In the genomic region with DNA sequence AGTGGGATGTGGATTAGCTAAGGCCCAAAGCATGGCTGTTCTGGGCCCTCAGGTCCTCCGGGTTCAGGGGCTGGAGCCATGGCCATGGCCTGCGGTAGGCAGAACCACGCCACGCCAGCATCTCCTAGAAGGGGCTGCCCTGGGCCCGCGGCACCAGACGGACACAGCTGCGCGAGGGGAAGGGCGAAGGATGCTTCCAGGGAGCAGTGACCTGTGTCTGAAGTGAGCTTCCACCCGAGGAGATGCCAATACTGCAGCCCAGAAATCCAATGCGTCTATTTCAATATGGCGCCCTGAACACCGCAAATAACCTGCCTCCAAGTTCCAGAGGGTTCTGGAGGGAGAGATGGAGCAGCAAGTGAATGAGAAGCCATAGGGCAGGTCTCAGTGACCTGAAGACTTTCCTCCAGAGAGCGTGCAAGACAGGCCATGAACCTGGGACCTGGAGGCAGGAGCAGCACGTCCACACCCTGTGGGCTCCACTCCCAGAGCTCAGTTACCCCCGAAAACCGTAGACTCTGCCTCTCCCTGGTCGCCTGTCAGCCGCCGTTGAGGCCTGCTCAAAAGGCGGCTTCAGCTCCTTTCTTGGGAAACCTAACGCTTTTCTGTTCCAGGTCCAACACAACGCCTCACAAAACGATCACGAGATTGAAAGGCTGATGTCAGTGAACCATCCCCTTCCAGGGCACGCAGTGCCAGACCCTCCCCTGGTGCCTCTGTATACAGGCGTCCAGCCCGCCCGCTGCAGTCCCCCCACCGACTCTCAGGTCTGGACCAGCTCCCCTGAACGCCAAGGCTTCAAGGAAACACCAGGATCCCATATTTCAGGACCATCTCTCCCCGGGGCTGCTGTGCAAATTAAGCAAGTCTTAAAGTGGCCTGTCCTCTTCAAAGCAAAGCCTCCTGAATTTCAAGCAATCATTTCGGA, we compare ENCODE assay signal across 20 cellular contexts. TPM values are rescaled to one million over a fixed set of nuclear protein-coding genes. Genes with fewer than 3 reads are reported as not detected.
DNase-seq lines count a peak whose midpoint lies in the region; ATAC-seq and TF ChIP-seq lines count a peak whose summit lies in the region.
"Had no signal": no experiment of that assay in that cellular context is flagged by ENCODE, and none has a peak within 500 bp of the region (broad histone marks: within the 10 kb centered on the region; RNA-seq: fewer than 3 reads in every experiment).

No MANE protein-coding gene starts in this region.

- H3K36me3 ChIP-seq in mucosa of descending colon (ENCODE audit: low read depth): no peaks in the 10 kb centered on the region
- peaks cover 20 to 76% (median 56%) of the 10 kb centered on the region in 3 donors for H3K36me3 ChIP-seq in tibial artery

- TF ChIP-seq CTCF in chondrocyte (IDR thresholded peaks at IDR 0.05) (no peak), mucosa of descending colon (IDR thresholded peaks at IDR 0.05) (no peak), tibial artery (IDR thresholded peaks at IDR 0.05) (no peak)

- H3K4me3 ChIP-seq in mucosa of descending colon: no peak overlapping the region
- no peak overlapping the region for H3K4me3 ChIP-seq in tibial artery
- H3K4me3 ChIP-seq: ascending aorta, esophagus muscularis mucosa, neural progenitor cell had no signal

- no peak for ATAC-seq in activated naive CD8-positive, alpha-beta T cell treated with anti-CD3 and anti-CD28 coated beads, Interleukin-2, amount 10 ng/mL, durations not matched to agents 7 days and 5 days (ENCODE audit: low read depth)
- no peak for ATAC-seq in activated naive CD8-positive, alpha-beta T cell treated with anti-CD3 and anti-CD28 coated beads, Interleukin-2, amount 50 U/mL, for 24 hours
- ATAC-seq in mucosa of descending colon: no peak

- no peaks in the 10 kb centered on the region for H3K9me3 Mint-ChIP-seq in activated naive CD8-positive, alpha-beta T cell treated with anti-CD3 and anti-CD28 coated beads, Interleukin-2, amount 10 ng/mL, durations not matched to agents 7 days and 5 days
- H3K9me3 Mint-ChIP-seq in activated naive CD8-positive, alpha-beta T cell treated with anti-CD3 and anti-CD28 coated beads, Interleukin-2, amount 50 U/mL, for 24 hours: no peaks in the 10 kb centered on the region
- no peaks in the 10 kb centered on the region for H3K9me3 Mint-ChIP-seq in chondrocyte (ENCODE audit: low read depth)
- H3K9me3 Mint-ChIP-seq: neural progenitor cell had no signal

- H3K27me3 Mint-ChIP-seq in activated naive CD8-positive, alpha-beta T cell treated with anti-CD3 and anti-CD28 coated beads, Interleukin-2, amount 10 ng/mL, durations not matched to agents 7 days and 5 days: peaks cover 2% of the 10 kb centered on the region
- H3K27me3 Mint-ChIP-seq in activated naive CD8-positive, alpha-beta T cell treated with anti-CD3 and anti-CD28 coated beads, Interleukin-2, amount 50 U/mL, for 24 hours: no peaks in the 10 kb centered on the region
- H3K27me3 Mint-ChIP-seq in chondrocyte (ENCODE audit: low read depth): no peaks in the 10 kb centered on the region

- intact Hi-C loops in mucosa of descending colon (cut with DNase I, micrococcal nuclease): no loop called here
- intact Hi-C loops in tibial artery (cut with DNase I; ENCODE audit: low total_unique reads): no loop called here

- H3K27ac ChIP-seq in tibial artery: no peak overlapping the region
- H3K27ac ChIP-seq: ascending aorta, C4-2B, esophagus muscularis mucosa, neural progenitor cell had no signal

- H3K4me1 Mint-ChIP-seq in activated naive CD8-positive, alpha-beta T cell treated with anti-CD3 and anti-CD28 coated beads, Interleukin-2, amount 10 ng/mL, durations not matched to agents 7 days and 5 days: peaks cover 4% of the 10 kb centered on the region
- peaks cover 12% of the 10 kb centered on the region for H3K4me1 Mint-ChIP-seq in activated naive CD8-positive, alpha-beta T cell treated with anti-CD3 and anti-CD28 coated beads, Interleukin-2, amount 50 U/mL, for 24 hours
- H3K4me1 Mint-ChIP-seq in chondrocyte (ENCODE audit: low read depth): peaks cover 27% of the 10 kb centered on the region

- H3K4me1 ChIP-seq in mucosa of descending colon (ENCODE audit: low read depth) (no peaks in the 10 kb centered on the region), tibial artery (peaks cover 0 to 16% (median 4%) of the 10 kb centered on the region in 4 donors)
- H3K4me1 ChIP-seq: neural progenitor cell had no signal

- peaks cover 2% of the 10 kb centered on the region for H3K36me3 Mint-ChIP-seq in activated naive CD8-positive, alpha-beta T cell treated with anti-CD3 and anti-CD28 coated beads, Interleukin-2, amount 10 ng/mL, durations not matched to agents 7 days and 5 days
- peaks cover 2% of the 10 kb centered on the region for H3K36me3 Mint-ChIP-seq in activated naive CD8-positive, alpha-beta T cell treated with anti-CD3 and anti-CD28 coated beads, Interleukin-2, amount 50 U/mL, for 24 hours (ENCODE audit: low read depth)
- H3K36me3 Mint-ChIP-seq in chondrocyte (ENCODE audit: low read depth): peaks cover 22% of the 10 kb centered on the region

- no peak overlapping the region for H3K4me3 Mint-ChIP-seq in activated naive CD8-positive, alpha-beta T cell treated with anti-CD3 and anti-CD28 coated beads, Interleukin-2, amount 10 ng/mL, durations not matched to agents 7 days and 5 days
- H3K4me3 Mint-ChIP-seq in activated naive CD8-positive, alpha-beta T cell treated with anti-CD3 and anti-CD28 coated beads, Interleukin-2, amount 50 U/mL, for 24 hours: no peak overlapping the region
- H3K4me3 Mint-ChIP-seq in chondrocyte (ENCODE audit: unreplicated experiment): no peak overlapping the region
- H3K4me3 Mint-ChIP-seq: neural progenitor cell had no signal

- no peaks in the 10 kb centered on the region for H3K27me3 ChIP-seq in tibial artery
- H3K27me3 ChIP-seq: ascending aorta, esophagus muscularis mucosa, neural progenitor cell had no signal

- peak; percentile 24 for DNase-seq in activated naive CD8-positive, alpha-beta T cell treated with anti-CD3 and anti-CD28 coated beads, Interleukin-2, amount 10 ng/mL, durations not matched to agents 7 days and 5 days
- DNase-seq in activated naive CD8-positive, alpha-beta T cell treated with anti-CD3 and anti-CD28 coated beads, Interleukin-2, amount 50 U/mL, for 24 hours: no peak
- peak; percentile 87 for DNase-seq in chondrocyte (ENCODE audit: low spot score)
- peak in 2 of 3 donors; percentile 14 to 48 for DNase-seq in mucosa of descending colon
- peak; percentile 12 to 55 for DNase-seq in tibial artery
- no peak for DNase-seq in SKM-1 (lab: John Stamatoyannopoulos, UW; ENCODE audit: unreplicated experiment)
- no peak for DNase-seq in hepatic stellate cell (ENCODE audit: low spot score)
- no peak for DNase-seq in SW480 (ENCODE audit: low spot score)
- DNase-seq: activated naive CD4-positive, alpha-beta T cell treated with Interleukin-2 at 50 U/mL for 16 hours; cerebellar nuclear complex; effector CD8-positive, alpha-beta T cell; MM.1S; NCI-H82; OCI-M1; retina; stimulated activated CD4-positive, alpha-beta T cell treated with anti-CD3 and anti-CD28 coated beads, Interleukin-15, amount 100 ng/mL, for 24 hours had no signal

- H3K9me3 ChIP-seq in mucosa of descending colon: no peaks in the 10 kb centered on the region
- H3K9me3 ChIP-seq in tibial artery: no peaks in the 10 kb centered on the region
- H3K9me3 ChIP-seq: ascending aorta, esophagus muscularis mucosa had no signal

- POLR2A ChIA-PET in activated naive CD8-positive, alpha-beta T cell treated with anti-CD3 and anti-CD28 coated beads, Interleukin-2, amount 10 ng/mL, durations not matched to agents 7 days and 5 days (lab: Charles Lee): interaction anchor here (0.6 kb wide), 1 partner anchor 32 kb away, joined by 4 read pairs; no protein-coding TSS in a partner anchor

- H3K27ac Mint-ChIP-seq in activated naive CD8-positive, alpha-beta T cell treated with anti-CD3 and anti-CD28 coated beads, Interleukin-2, amount 10 ng/mL, durations not matched to agents 7 days and 5 days: no peak overlapping the region
- no peak overlapping the region for H3K27ac Mint-ChIP-seq in activated naive CD8-positive, alpha-beta T cell treated with anti-CD3 and anti-CD28 coated beads, Interleukin-2, amount 50 U/mL, for 24 hours
- peak overlapping the region; percentile 66 for H3K27ac Mint-ChIP-seq in chondrocyte (ENCODE audit: unreplicated experiment)
- H3K27ac Mint-ChIP-seq: neural progenitor cell had no signal

RNA-seq across cellular contexts. Expression of gene AMZ1, which starts 37.4 kb away (rescaled TPM):
- total RNA-seq in activated naive CD8-positive, alpha-beta T cell treated with anti-CD3 and anti-CD28 coated beads, Interleukin-2, amount 10 ng/mL, durations not matched to agents 7 days and 5 days: under 1 TPM; 0.17 TPM
- 9.1 to 11.1 TPM (median 9.6 TPM) in 3 replicates for total RNA-seq in chondrocyte
- total RNA-seq in mucosa of descending colon: 1 to 10 TPM in 1 of 3 donors, under 1 TPM in 1, not detected in 1; 0.61 to 1.3 TPM
- total RNA-seq: ascending aorta had no signal

Comparison
In these comparisons a context has a peak if more than half of its experiments do, and no peak if none do; other contexts are left out.
1. DNase-seq: peak in activated naive CD8-positive, alpha-beta T cell treated with anti-CD3 and anti-CD28 coated beads, Interleukin-2, amount 10 ng/mL, durations not matched to agents 7 days and 5 days (single experiment), chondrocyte (single experiment), mucosa of descending colon (2 of 3) and tibial artery (2 of 2); none in activated naive CD8-positive, alpha-beta T cell treated with anti-CD3 and anti-CD28 coated beads, Interleukin-2, amount 50 U/mL, for 24 hours (single experiment), SKM-1 (single experiment), hepatic stellate cell (single experiment) and SW480 (single experiment).